Comparison of ENCODE assay signal across 1 cellular context in the genomic region with DNA sequence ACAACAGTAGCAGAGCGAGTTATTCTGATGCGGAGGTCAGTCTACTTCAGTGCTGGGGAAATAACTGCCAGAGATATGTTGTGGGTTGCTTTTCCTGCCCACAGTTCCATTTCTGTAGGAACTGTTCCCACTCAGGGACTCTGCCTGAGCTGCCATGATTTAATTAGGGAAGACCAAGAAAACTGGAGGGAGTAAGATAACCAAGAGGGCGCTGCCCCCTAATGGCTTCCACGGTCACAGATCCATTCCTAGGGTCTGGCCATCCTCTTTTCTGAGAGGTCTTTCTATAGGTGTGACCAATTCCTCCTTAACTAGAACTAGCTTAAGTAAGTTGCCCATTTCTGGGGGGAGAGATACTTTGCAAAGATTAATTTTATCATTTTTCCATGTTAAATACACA.
TF ChIP-seq lines count a peak whose summit lies in the region.

No MANE protein-coding gene starts in this region.

TF ChIP-seq in SK-N-SH treated with all-trans-retinoic acid at 6 μM for 48 hours, 23 proteins besides CTCF, POLR2A, EP300 and RAD21 (continued from another document):
- TF ChIP-seq, protein P1, sequence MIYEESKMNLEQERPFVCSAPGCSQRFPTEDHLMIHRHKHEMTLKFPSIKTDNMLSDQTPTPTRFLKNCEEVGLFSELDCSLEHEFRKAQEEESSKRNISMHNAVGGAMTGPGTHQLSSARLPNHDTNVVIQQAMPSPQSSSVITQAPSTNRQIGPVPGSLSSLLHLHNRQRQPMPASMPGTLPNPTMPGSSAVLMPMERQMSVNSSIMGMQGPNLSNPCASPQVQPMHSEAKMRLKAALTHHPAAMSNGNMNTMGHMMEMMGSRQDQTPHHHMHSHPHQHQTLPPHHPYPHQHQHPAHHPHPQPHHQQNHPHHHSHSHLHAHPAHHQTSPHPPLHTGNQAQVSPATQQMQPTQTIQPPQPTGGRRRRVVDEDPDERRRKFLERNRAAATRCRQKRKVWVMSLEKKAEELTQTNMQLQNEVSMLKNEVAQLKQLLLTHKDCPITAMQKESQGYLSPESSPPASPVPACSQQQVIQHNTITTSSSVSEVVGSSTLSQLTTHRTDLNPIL (CRISPR knock-in tag; IDR thresholded peaks at IDR 0.05; ENCODE audit: low read depth): no peak
- TF ChIP-seq OSR1 (CRISPR knock-in tag; IDR thresholded peaks at IDR 0.05) (no peak), ZNF565 (CRISPR knock-in tag; conservative IDR thresholded peaks at IDR 0.05; ENCODE audit: low read depth) (no peak), ISL1 (CRISPR knock-in tag; IDR thresholded peaks at IDR 0.05) (no peak), ZNF8 (CRISPR knock-in tag; IDR thresholded peaks at IDR 0.05) (no peak), TOX (CRISPR knock-in tag; IDR thresholded peaks at IDR 0.05; ENCODE audit: borderline replicate concordance) (no peak), ZFP30 (CRISPR knock-in tag; IDR thresholded peaks at IDR 0.05) (no peak), BACH2 (CRISPR knock-in tag; IDR thresholded peaks at IDR 0.05; ENCODE audit: borderline replicate concordance) (no peak), ZC3H10 (CRISPR knock-in tag; IDR thresholded peaks at IDR 0.05) (no peak), ESRRG (CRISPR knock-in tag; IDR thresholded peaks at IDR 0.05) (no peak), PPARA (CRISPR knock-in tag; IDR thresholded peaks at IDR 0.05; ENCODE audit: borderline replicate concordance) (no peak), GLIS3 (CRISPR knock-in tag; IDR thresholded peaks at IDR 0.05) (no peak), CSDC2 (CRISPR knock-in tag; IDR thresholded peaks at IDR 0.05) (no peak)
- TF ChIP-seq, protein P2, sequence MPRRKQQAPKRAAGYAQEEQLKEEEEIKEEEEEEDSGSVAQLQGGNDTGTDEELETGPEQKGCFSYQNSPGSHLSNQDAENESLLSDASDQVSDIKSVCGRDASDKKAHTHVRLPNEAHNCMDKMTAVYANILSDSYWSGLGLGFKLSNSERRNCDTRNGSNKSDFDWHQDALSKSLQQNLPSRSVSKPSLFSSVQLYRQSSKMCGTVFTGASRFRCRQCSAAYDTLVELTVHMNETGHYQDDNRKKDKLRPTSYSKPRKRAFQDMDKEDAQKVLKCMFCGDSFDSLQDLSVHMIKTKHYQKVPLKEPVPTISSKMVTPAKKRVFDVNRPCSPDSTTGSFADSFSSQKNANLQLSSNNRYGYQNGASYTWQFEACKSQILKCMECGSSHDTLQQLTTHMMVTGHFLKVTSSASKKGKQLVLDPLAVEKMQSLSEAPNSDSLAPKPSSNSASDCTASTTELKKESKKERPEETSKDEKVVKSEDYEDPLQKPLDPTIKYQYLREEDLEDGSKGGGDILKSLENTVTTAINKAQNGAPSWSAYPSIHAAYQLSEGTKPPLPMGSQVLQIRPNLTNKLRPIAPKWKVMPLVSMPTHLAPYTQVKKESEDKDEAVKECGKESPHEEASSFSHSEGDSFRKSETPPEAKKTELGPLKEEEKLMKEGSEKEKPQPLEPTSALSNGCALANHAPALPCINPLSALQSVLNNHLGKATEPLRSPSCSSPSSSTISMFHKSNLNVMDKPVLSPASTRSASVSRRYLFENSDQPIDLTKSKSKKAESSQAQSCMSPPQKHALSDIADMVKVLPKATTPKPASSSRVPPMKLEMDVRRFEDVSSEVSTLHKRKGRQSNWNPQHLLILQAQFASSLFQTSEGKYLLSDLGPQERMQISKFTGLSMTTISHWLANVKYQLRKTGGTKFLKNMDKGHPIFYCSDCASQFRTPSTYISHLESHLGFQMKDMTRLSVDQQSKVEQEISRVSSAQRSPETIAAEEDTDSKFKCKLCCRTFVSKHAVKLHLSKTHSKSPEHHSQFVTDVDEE (CRISPR knock-in tag; IDR thresholded peaks at IDR 0.05): no peak
- TF ChIP-seq, protein P3, sequence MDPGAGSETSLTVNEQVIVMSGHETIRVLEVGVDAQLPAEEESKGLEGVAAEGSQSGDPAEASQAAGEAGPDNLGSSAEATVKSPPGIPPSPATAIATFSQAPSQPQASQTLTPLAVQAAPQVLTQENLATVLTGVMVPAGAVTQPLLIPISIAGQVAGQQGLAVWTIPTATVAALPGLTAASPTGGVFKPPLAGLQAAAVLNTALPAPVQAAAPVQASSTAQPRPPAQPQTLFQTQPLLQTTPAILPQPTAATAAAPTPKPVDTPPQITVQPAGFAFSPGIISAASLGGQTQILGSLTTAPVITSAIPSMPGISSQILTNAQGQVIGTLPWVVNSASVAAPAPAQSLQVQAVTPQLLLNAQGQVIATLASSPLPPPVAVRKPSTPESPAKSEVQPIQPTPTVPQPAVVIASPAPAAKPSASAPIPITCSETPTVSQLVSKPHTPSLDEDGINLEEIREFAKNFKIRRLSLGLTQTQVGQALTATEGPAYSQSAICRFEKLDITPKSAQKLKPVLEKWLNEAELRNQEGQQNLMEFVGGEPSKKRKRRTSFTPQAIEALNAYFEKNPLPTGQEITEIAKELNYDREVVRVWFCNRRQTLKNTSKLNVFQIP (CRISPR knock-in tag; IDR thresholded peaks at IDR 0.05; ENCODE audit: borderline replicate concordance, low read depth): no peak
- TF ChIP-seq, protein P4, sequence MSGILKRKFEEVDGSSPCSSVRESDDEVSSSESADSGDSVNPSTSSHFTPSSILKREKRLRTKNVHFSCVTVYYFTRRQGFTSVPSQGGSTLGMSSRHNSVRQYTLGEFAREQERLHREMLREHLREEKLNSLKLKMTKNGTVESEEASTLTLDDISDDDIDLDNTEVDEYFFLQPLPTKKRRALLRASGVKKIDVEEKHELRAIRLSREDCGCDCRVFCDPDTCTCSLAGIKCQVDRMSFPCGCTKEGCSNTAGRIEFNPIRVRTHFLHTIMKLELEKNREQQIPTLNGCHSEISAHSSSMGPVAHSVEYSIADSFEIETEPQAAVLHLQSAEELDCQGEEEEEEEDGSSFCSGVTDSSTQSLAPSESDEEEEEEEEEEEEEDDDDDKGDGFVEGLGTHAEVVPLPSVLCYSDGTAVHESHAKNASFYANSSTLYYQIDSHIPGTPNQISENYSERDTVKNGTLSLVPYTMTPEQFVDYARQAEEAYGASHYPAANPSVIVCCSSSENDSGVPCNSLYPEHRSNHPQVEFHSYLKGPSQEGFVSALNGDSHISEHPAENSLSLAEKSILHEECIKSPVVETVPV (CRISPR knock-in tag; IDR thresholded peaks at IDR 0.05): no peak
